Comparison of ENCODE assay signal across 13 cellular contexts in genomic region chr5:173751266-173751600, GRCh38.
"Had no signal": no experiment of that assay in that cellular context is flagged by ENCODE, and none has a peak within 500 bp of the region (broad histone marks: within the 10 kb centered on the region; RNA-seq: fewer than 3 reads in every experiment).

No MANE protein-coding gene starts in this region.

- H3K27me3 ChIP-seq: cardiac muscle cell, esophagus squamous epithelium, right lobe of liver, upper lobe of left lung had no signal

- H3K9me3 ChIP-seq: esophagus squamous epithelium, psoas muscle, right lobe of liver, upper lobe of left lung had no signal

- DNase-seq: activated CD4-positive, alpha-beta T cell treated with anti-CD3 and anti-CD28 coated beads, Interleukin-2, amount 10 ng/mL, durations not matched to agents 7 days and 5 days; activated CD4-positive, CD25-positive, alpha-beta regulatory T cell; activated naive CD4-positive, alpha-beta T cell treated with anti-CD3 and anti-CD28 coated beads, Interleukin-2, amount 10 ng/mL, durations not matched to agents 7 days and 5 days; esophagus squamous epithelium; foreskin fibroblast; head of caudate nucleus; psoas muscle; right lobe of liver; stimulated activated naive CD4-positive, alpha-beta T cell; substantia nigra; upper lobe of left lung had no signal

- H3K36me3 ChIP-seq: cardiac muscle cell, esophagus squamous epithelium, right lobe of liver, upper lobe of left lung had no signal

- ATAC-seq: natural killer cell treated with Interleukin-12 subunit alpha and Interleukin-12 subunit beta and Interleukin-15 and Interleukin-18, amount 100 ng/mL, for 72 hours; psoas muscle; right lobe of liver had no signal

- H3K4me1 ChIP-seq: esophagus squamous epithelium, right lobe of liver, upper lobe of left lung had no signal

- H3K27ac ChIP-seq: cardiac muscle cell, esophagus squamous epithelium, psoas muscle, right lobe of liver, upper lobe of left lung had no signal

- H3K4me3 ChIP-seq: cardiac muscle cell, esophagus squamous epithelium, psoas muscle, right lobe of liver, upper lobe of left lung had no signal
